Comparison of ENCODE assay signal across 14 cellular contexts in genomic region chr2:156157670-156158069, GRCh38.
A peak's percentile ranks its signal among the peaks of the same experiment; 100 is the strongest.
DNase-seq lines count a peak whose midpoint lies in the region; ATAC-seq, FAIRE-seq and TF ChIP-seq lines count a peak whose summit lies in the region.
"Had no signal": no experiment of that assay in that cellular context is flagged by ENCODE, and none has a peak within 500 bp of the region (broad histone marks: within the 10 kb centered on the region; RNA-seq: fewer than 3 reads in every experiment).

No MANE protein-coding gene starts in this region.

- H3K4me2 ChIP-seq in GM12878 (ENCODE audit: control insufficient read depth, insufficient read depth): no peak overlapping the region
- no peak overlapping the region for H3K4me2 ChIP-seq in neural cell (ENCODE audit: low read length)

- no peaks in the 10 kb centered on the region for H3K36me3 ChIP-seq in GM12878 (ENCODE audit: control insufficient read depth in 2 of 2, insufficient read depth in 2 of 2, low read length in 1 of 2)
- no peaks in the 10 kb centered on the region for H3K36me3 ChIP-seq in neural cell (ENCODE audit: insufficient read depth, low read length)
- H3K36me3 ChIP-seq in right atrium auricular region: no peaks in the 10 kb centered on the region
- H3K36me3 ChIP-seq: lower lobe of right lung, WERI-Rb-1 had no signal

- CTCF ChIA-PET in GM12878 (lab: Yijun Ruan, JAX): interaction anchor here (1.8 kb wide), 1 partner anchor 432 kb away, joined by 5 read pairs; no protein-coding TSS in a partner anchor

- peak; percentile 27 for DNase-seq in DMS53 (lab: John Stamatoyannopoulos, UW)
- DNase-seq in DMS53 treated with DMSO at 0.1 percent for 48 hours (lab: John Stamatoyannopoulos, UW; ENCODE audit: unreplicated experiment): no peak
- no peak for DNase-seq in GM12878 (ENCODE audit: low read depth, low spot score)
- no peak for DNase-seq in NCI-H2196 treated with DMSO at 0.1 percent for 48 hours (lab: John Stamatoyannopoulos, UW; ENCODE audit: unreplicated experiment)
- DNase-seq in right atrium auricular region (ENCODE audit: low spot score): no peak
- DNase-seq: 8988T, EL, lower lobe of right lung, natural killer cell, WERI-Rb-1 had no signal

- H3K9me2 ChIP-seq in neural cell (ENCODE audit: insufficient read depth, low read length): no peaks in the 10 kb centered on the region

- H3K9ac ChIP-seq in GM12878 (ENCODE audit: control insufficient read depth, insufficient read depth, low read length) (no peak overlapping the region), neural cell (ENCODE audit: low read length) (no peak overlapping the region)

- H3K27me3 ChIP-seq in GM12878 (replicated peaks in 1 of 2; ENCODE audit: control insufficient read depth in 2 of 2, insufficient read depth in 2 of 2, low read length in 1 of 2) (no peaks in the 10 kb centered on the region), neural cell (ENCODE audit: insufficient read depth, low read depth, low read length) (no peaks in the 10 kb centered on the region), right atrium auricular region (no peaks in the 10 kb centered on the region)

- no peak; a peak in 1 of 6 replicates for TF ChIP-seq CTCF in GM12878 (IDR thresholded peaks at IDR 0.05 in 2 of 3, conservative IDR thresholded peaks at IDR 0.05 in 1 of 3; ENCODE audit: control insufficient read depth in 2 of 3, extremely low read depth in 1 of 3, insufficient read depth in 1 of 3, low read depth in 3 of 3, low read length in 3 of 3)
- peak; percentile 56 for TF ChIP-seq CTCF in neural cell (IDR thresholded peaks at IDR 0.05; ENCODE audit: poor library complexity, severe bottlenecking)
- TF ChIP-seq CTCF in right atrium auricular region (IDR thresholded peaks at IDR 0.05): no peak

- no peak overlapping the region for H2AFZ ChIP-seq in GM12878 (ENCODE audit: control insufficient read depth, low read depth, low read length)
- no peak overlapping the region for H2AFZ ChIP-seq in neural cell (ENCODE audit: low read depth, low read length)

- H3K4me3 ChIP-seq in GM12878 (no peak overlapping the region), neural cell (ENCODE audit: low read length) (no peak overlapping the region), right atrium auricular region (no peak overlapping the region)
- H3K4me3 ChIP-seq: lower lobe of right lung had no signal

- RAD21 ChIA-PET in GM12878 (lab: Charles Lee; ENCODE audit: unreplicated experiment): no interaction called here

- no peak for TF ChIP-seq EP300 in GM12878 (IDR thresholded peaks at IDR 0.05; ENCODE audit: borderline replicate concordance in 1 of 2, control insufficient read depth in 1 of 2, low read depth in 2 of 2, low read length in 2 of 2)
- TF ChIP-seq EP300 in neural cell (conservative IDR thresholded peaks at IDR 0.05; ENCODE audit: poor library complexity, severe bottlenecking): peak; percentile 67

- POLR2A ChIA-PET in GM12878 (lab: Charles Lee): no interaction called here

- SMC1A ChIA-PET in GM12878 (lab: Charles Lee; ENCODE audit: uncharacterized antibody, unreplicated experiment): interaction anchor here (1.6 to 2.0 kb wide), 3 partner anchors 32 to 781 kb away, joined by 6 to 7 read pairs (median 6); no protein-coding TSS in a partner anchor

- TF ChIP-seq RAD21 in GM12878 (IDR thresholded peaks at IDR 0.05; ENCODE audit: insufficient read depth, low read depth, low read length) (peak; percentile 46; the same call in 1 of the 2 replicates), neural cell (conservative IDR thresholded peaks at IDR 0.05) (peak; percentile 66)

- H3K4me1 ChIP-seq in GM12878 (ENCODE audit: control insufficient read depth, insufficient read depth, low read length) (no peaks in the 10 kb centered on the region), right atrium auricular region (no peaks in the 10 kb centered on the region)
- H3K4me1 ChIP-seq: lower lobe of right lung had no signal

- ATAC-seq in HG03565 (IDR thresholded peaks at IDR 0.05; ENCODE audit: unreplicated experiment) (peak; percentile 37), GM12878 (peak; percentile 47), HG03135 (IDR thresholded peaks at IDR 0.05; ENCODE audit: unreplicated experiment) (no peak)
- ATAC-seq: lower lobe of right lung, natural killer cell had no signal

- no peak for FAIRE-seq in GM12878 (lab: Jason Lieb, UNC)
- FAIRE-seq: GM12891 had no signal

- H3F3A ChIP-seq in neural cell (ENCODE audit: insufficient read depth, low read length, poor library complexity, severe bottlenecking): no peaks in the 10 kb centered on the region

- TF ChIP-seq POLR2A in GM12878 (IDR thresholded peaks at IDR 0.05; ENCODE audit: low read depth, low read length): no peak

- H3K79me2 ChIP-seq in GM12878 (ENCODE audit: control insufficient read depth, insufficient read depth, low read length) (no peaks in the 10 kb centered on the region), neural cell (replicated peaks; ENCODE audit: insufficient read depth, low read length) (no peaks in the 10 kb centered on the region)

- no peaks in the 10 kb centered on the region for H3K9me3 ChIP-seq in GM12878 (replicated peaks; ENCODE audit: control insufficient read depth, insufficient read depth, low read length)
- no peaks in the 10 kb centered on the region for H3K9me3 ChIP-seq in neural cell (ENCODE audit: low read length)
- H3K9me3 ChIP-seq in right atrium auricular region: no peaks in the 10 kb centered on the region
- H3K9me3 ChIP-seq: lower lobe of right lung had no signal

- intact Hi-C loops in GM12878 (cut with micrococcal nuclease; ENCODE audit: unreplicated experiment): no loop called here

- BruUV-seq in GM12878 (replicated peaks; lab: Mats Ljungman, UMichigan): no TSS peak

- H4K20me1 ChIP-seq in GM12878 (ENCODE audit: control insufficient read depth, insufficient read depth): no peaks in the 10 kb centered on the region
- no peaks in the 10 kb centered on the region for H4K20me1 ChIP-seq in neural cell (ENCODE audit: insufficient read depth)

- in situ Hi-C loops in GM12878 (cut with MboI): no loop called here

- H3K27ac ChIP-seq in GM12878 (ENCODE audit: control insufficient read depth, insufficient read depth) (no peak overlapping the region), neural cell (ENCODE audit: low read length) (no peak overlapping the region), right atrium auricular region (no peak overlapping the region)
- H3K27ac ChIP-seq: lower lobe of right lung, WERI-Rb-1 had no signal

- 0% methylated on average over 1 of the region's 1 CpG for WGBS in GM12878 (ENCODE audit: insufficient coverage, insufficient replicate concordance, low lambda C conversion rate, missing lambda C conversion rate)

TF ChIP-seq in GM12878, 131 proteins besides CTCF, POLR2A, EP300 and RAD21 (continues in another document):
- TF ChIP-seq, protein P1, sequence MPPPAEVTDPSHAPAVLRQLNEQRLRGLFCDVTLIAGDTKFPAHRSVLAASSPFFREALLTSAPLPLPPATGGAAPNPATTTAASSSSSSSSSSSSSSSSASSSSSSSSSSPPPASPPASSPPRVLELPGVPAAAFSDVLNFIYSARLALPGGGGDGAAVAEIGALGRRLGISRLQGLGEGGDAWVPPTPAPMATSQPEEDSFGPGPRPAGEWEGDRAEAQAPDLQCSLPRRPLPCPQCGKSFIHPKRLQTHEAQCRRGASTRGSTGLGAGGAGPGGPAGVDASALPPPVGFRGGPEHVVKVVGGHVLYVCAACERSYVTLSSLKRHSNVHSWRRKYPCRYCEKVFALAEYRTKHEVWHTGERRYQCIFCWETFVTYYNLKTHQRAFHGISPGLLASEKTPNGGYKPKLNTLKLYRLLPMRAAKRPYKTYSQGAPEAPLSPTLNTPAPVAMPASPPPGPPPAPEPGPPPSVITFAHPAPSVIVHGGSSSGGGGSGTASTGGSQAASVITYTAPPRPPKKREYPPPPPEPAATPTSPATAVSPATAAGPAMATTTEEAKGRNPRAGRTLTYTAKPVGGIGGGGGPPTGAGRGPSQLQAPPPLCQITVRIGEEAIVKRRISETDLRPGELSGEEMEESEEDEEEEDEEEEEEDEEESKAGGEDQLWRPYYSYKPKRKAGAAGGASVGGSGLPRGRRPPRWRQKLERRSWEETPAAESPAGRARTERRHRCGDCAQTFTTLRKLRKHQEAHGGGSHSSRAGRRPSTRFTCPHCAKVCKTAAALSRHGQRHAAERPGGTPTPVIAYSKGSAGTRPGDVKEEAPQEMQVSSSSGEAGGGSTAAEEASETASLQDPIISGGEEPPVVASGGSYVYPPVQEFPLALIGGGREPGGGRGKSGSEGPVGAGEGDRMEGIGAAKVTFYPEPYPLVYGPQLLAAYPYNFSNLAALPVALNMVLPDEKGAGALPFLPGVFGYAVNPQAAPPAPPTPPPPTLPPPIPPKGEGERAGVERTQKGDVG (CRISPR knock-in tag; IDR thresholded peaks at IDR 0.05): no peak
- TF ChIP-seq RB1 (IDR thresholded peaks at IDR 0.05; ENCODE audit: borderline replicate concordance) (no peak), NR2F1 (conservative IDR thresholded peaks at IDR 0.05) (no peak), NBN (IDR thresholded peaks at IDR 0.05) (no peak), STAT1 (conservative IDR thresholded peaks at IDR 0.05) (no peak)

TF ChIP-seq in neural cell, 6 proteins besides CTCF, POLR2A, EP300 and RAD21:
- TF ChIP-seq, protein P2, sequence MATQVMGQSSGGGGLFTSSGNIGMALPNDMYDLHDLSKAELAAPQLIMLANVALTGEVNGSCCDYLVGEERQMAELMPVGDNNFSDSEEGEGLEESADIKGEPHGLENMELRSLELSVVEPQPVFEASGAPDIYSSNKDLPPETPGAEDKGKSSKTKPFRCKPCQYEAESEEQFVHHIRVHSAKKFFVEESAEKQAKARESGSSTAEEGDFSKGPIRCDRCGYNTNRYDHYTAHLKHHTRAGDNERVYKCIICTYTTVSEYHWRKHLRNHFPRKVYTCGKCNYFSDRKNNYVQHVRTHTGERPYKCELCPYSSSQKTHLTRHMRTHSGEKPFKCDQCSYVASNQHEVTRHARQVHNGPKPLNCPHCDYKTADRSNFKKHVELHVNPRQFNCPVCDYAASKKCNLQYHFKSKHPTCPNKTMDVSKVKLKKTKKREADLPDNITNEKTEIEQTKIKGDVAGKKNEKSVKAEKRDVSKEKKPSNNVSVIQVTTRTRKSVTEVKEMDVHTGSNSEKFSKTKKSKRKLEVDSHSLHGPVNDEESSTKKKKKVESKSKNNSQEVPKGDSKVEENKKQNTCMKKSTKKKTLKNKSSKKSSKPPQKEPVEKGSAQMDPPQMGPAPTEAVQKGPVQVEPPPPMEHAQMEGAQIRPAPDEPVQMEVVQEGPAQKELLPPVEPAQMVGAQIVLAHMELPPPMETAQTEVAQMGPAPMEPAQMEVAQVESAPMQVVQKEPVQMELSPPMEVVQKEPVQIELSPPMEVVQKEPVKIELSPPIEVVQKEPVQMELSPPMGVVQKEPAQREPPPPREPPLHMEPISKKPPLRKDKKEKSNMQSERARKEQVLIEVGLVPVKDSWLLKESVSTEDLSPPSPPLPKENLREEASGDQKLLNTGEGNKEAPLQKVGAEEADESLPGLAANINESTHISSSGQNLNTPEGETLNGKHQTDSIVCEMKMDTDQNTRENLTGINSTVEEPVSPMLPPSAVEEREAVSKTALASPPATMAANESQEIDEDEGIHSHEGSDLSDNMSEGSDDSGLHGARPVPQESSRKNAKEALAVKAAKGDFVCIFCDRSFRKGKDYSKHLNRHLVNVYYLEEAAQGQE (IDR thresholded peaks at IDR 0.05; ENCODE audit: borderline replicate concordance): no peak
- peak; percentile 51 for TF ChIP-seq POLR2AphosphoS5 (IDR thresholded peaks at IDR 0.05)
- peak; percentile 41 for TF ChIP-seq SMC3 (conservative IDR thresholded peaks at IDR 0.05; ENCODE audit: poor library complexity)
- TF ChIP-seq TAF1 (IDR thresholded peaks at IDR 0.05; ENCODE audit: low read depth): no peak
